Comparison of ENCODE assay signal across 21 cellular contexts in genomic region chr21:41668686-41669532, GRCh38.
"Had no signal": no experiment of that assay in that cellular context is flagged by ENCODE, and none has a peak within 500 bp of the region (broad histone marks: within the 10 kb centered on the region; RNA-seq: fewer than 3 reads in every experiment).

No MANE protein-coding gene starts in this region.

- H3K36me3 ChIP-seq: ascending aorta, right atrium auricular region, transverse colon, vagina had no signal

- H3K4me2 ChIP-seq: SK-N-SH had no signal

- H3K4me3 Mint-ChIP-seq: activated CD4-positive, alpha-beta T cell treated with anti-CD3 and anti-CD28 coated beads, Interleukin-2, amount 10 ng/mL, durations not matched to agents 7 days and 5 days; activated naive CD4-positive, alpha-beta T cell treated with anti-CD3 and anti-CD28 coated beads, Interleukin-2, amount 10 ng/mL, durations not matched to agents 7 days and 5 days; activated T-cell treated with anti-CD3 and anti-CD28 coated beads, Interleukin-2, amount 50 U/mL, for 4 hours; immature natural killer cell; nephron progenitor cell; stimulated activated naive CD8-positive, alpha-beta T cell treated with anti-CD3 and anti-CD28 coated beads, Interleukin-15, Interleukin-2, amounts not matched to agents 100 ng/mL and 50 ng/mL, for 24 hours had no signal

- DNase-seq: activated CD4-positive, alpha-beta T cell treated with anti-CD3 and anti-CD28 coated beads, Interleukin-2, amount 10 ng/mL, durations not matched to agents 7 days and 5 days; activated CD8-positive, alpha-beta memory T cell treated with anti-CD3 and anti-CD28 coated beads, Interleukin-2, amount 50 U/mL, for 4 hours; activated effector memory CD4-positive, alpha-beta T cell treated with Interleukin-2 at 50 U/mL for 16 hours; activated naive CD4-positive, alpha-beta T cell treated with anti-CD3 and anti-CD28 coated beads, Interleukin-2, amount 10 ng/mL, durations not matched to agents 7 days and 5 days; activated T-cell treated with anti-CD3 and anti-CD28 coated beads, Interleukin-2, amount 50 U/mL, for 4 hours; cerebellar nuclear complex; effector CD8-positive, alpha-beta T cell; foreskin melanocyte; immature natural killer cell; nephron progenitor cell; occipital lobe; SK-N-SH; stimulated activated CD4-positive, alpha-beta T cell treated with anti-CD3 and anti-CD28 coated beads, Interleukin-2, amount 100 ng/mL, for 48 hours; T1000; transverse colon had no signal

- H3K4me3 ChIP-seq: ascending aorta, right atrium auricular region, transverse colon, vagina had no signal

- H3K27me3 ChIP-seq: ascending aorta, right atrium auricular region, transverse colon, vagina had no signal

- H3K4me1 ChIP-seq: right atrium auricular region had no signal

- H3K9me3 ChIP-seq: ascending aorta, right atrium auricular region, SK-N-SH, transverse colon, vagina had no signal

- ATAC-seq: activated CD4-positive, CD25-positive, alpha-beta regulatory T cell treated with anti-CD3 and anti-CD28 coated beads, Interleukin-2, amount 50 U/mL, for 24 hours; activated T-cell treated with anti-CD3 and anti-CD28 coated beads, Interleukin-2, amount 50 U/mL, for 4 hours had no signal

- H3K9me3 Mint-ChIP-seq: activated CD4-positive, alpha-beta T cell treated with anti-CD3 and anti-CD28 coated beads, Interleukin-2, amount 10 ng/mL, durations not matched to agents 7 days and 5 days; activated naive CD4-positive, alpha-beta T cell treated with anti-CD3 and anti-CD28 coated beads, Interleukin-2, amount 10 ng/mL, durations not matched to agents 7 days and 5 days; activated T-cell treated with anti-CD3 and anti-CD28 coated beads, Interleukin-2, amount 50 U/mL, for 4 hours; nephron progenitor cell; stimulated activated naive CD8-positive, alpha-beta T cell treated with anti-CD3 and anti-CD28 coated beads, Interleukin-15, Interleukin-2, amounts not matched to agents 100 ng/mL and 50 ng/mL, for 24 hours had no signal

- H3K36me3 Mint-ChIP-seq: activated naive CD4-positive, alpha-beta T cell treated with anti-CD3 and anti-CD28 coated beads, Interleukin-2, amount 10 ng/mL, durations not matched to agents 7 days and 5 days; immature natural killer cell had no signal

- H3K27ac ChIP-seq: ascending aorta, right atrium auricular region, transverse colon, vagina had no signal

- H3K9ac ChIP-seq: SK-N-SH had no signal

- H3K27ac Mint-ChIP-seq: activated naive CD4-positive, alpha-beta T cell treated with anti-CD3 and anti-CD28 coated beads, Interleukin-2, amount 10 ng/mL, durations not matched to agents 7 days and 5 days; immature natural killer cell; nephron progenitor cell; progenitor cell of endocrine pancreas; stimulated activated naive CD8-positive, alpha-beta T cell treated with anti-CD3 and anti-CD28 coated beads, Interleukin-15, Interleukin-2, amounts not matched to agents 100 ng/mL and 50 ng/mL, for 24 hours had no signal

- H3K27me3 Mint-ChIP-seq: activated CD4-positive, alpha-beta T cell treated with anti-CD3 and anti-CD28 coated beads, Interleukin-2, amount 10 ng/mL, durations not matched to agents 7 days and 5 days; stimulated activated naive CD8-positive, alpha-beta T cell treated with anti-CD3 and anti-CD28 coated beads, Interleukin-15, Interleukin-2, amounts not matched to agents 100 ng/mL and 50 ng/mL, for 24 hours had no signal
